In genomic region chr12:6963741-6964446, GRCh38 we compare ENCODE assay signal across 1 cellular context.
TF ChIP-seq lines count a peak whose summit lies in the region.

No MANE protein-coding gene starts in this region.

TF ChIP-seq in K562, 482 proteins besides CTCF, POLR2A, EP300 and RAD21 (continues in another document):
- no peak for TF ChIP-seq ZNF3 (CRISPR knock-in tag; IDR thresholded peaks at IDR 0.05)
- no peak for TF ChIP-seq FOXK1 (CRISPR knock-in tag; IDR thresholded peaks at IDR 0.05; ENCODE audit: borderline replicate concordance)
- no peak for TF ChIP-seq ZEB2 (IDR thresholded peaks at IDR 0.05)
- no peak for TF ChIP-seq CREB5 (CRISPR knock-in tag; IDR thresholded peaks at IDR 0.05)
- TF ChIP-seq, protein P1, sequence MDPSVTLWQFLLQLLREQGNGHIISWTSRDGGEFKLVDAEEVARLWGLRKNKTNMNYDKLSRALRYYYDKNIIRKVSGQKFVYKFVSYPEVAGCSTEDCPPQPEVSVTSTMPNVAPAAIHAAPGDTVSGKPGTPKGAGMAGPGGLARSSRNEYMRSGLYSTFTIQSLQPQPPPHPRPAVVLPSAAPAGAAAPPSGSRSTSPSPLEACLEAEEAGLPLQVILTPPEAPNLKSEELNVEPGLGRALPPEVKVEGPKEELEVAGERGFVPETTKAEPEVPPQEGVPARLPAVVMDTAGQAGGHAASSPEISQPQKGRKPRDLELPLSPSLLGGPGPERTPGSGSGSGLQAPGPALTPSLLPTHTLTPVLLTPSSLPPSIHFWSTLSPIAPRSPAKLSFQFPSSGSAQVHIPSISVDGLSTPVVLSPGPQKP (CRISPR knock-in tag; IDR thresholded peaks at IDR 0.05), result no peak
- TF ChIP-seq CEBPG (CRISPR knock-in tag; IDR thresholded peaks at IDR 0.05), result 0 out of 2 replicates have a peak, but pooled peaks have one; percentile 7
- TF ChIP-seq CEBPG (tag; conservative IDR thresholded peaks at IDR 0.05 in 1 of 2, IDR thresholded peaks at IDR 0.05 in 1 of 2), result no peak
- TF ChIP-seq ZZZ3 (IDR thresholded peaks at IDR 0.05), result no peak
- TF ChIP-seq ZNF583 (CRISPR knock-in tag; IDR thresholded peaks at IDR 0.05), result peak; percentile 79; the same call in 1 of the 2 replicates
- TF ChIP-seq, protein P2, sequence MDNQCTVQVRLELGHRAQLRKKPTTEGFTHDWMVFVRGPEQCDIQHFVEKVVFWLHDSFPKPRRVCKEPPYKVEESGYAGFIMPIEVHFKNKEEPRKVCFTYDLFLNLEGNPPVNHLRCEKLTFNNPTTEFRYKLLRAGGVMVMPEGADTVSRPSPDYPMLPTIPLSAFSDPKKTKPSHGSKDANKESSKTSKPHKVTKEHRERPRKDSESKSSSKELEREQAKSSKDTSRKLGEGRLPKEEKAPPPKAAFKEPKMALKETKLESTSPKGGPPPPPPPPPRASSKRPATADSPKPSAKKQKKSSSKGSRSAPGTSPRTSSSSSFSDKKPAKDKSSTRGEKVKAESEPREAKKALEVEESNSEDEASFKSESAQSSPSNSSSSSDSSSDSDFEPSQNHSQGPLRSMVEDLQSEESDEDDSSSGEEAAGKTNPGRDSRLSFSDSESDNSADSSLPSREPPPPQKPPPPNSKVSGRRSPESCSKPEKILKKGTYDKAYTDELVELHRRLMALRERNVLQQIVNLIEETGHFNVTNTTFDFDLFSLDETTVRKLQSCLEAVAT (IDR thresholded peaks at IDR 0.05), result no peak
- TF ChIP-seq PHB2 (IDR thresholded peaks at IDR 0.05; ENCODE audit: low read depth), result no peak
- no peak for TF ChIP-seq TOE1 (IDR thresholded peaks at IDR 0.05; ENCODE audit: borderline replicate concordance)
- no peak for TF ChIP-seq TOE1 (CRISPR knock-in tag; IDR thresholded peaks at IDR 0.05; ENCODE audit: borderline replicate concordance, low read depth)
- TF ChIP-seq ZNF274 (IDR thresholded peaks at IDR 0.05; ENCODE audit: borderline replicate concordance, low read depth, low read length), result no peak
- TF ChIP-seq, protein P3, sequence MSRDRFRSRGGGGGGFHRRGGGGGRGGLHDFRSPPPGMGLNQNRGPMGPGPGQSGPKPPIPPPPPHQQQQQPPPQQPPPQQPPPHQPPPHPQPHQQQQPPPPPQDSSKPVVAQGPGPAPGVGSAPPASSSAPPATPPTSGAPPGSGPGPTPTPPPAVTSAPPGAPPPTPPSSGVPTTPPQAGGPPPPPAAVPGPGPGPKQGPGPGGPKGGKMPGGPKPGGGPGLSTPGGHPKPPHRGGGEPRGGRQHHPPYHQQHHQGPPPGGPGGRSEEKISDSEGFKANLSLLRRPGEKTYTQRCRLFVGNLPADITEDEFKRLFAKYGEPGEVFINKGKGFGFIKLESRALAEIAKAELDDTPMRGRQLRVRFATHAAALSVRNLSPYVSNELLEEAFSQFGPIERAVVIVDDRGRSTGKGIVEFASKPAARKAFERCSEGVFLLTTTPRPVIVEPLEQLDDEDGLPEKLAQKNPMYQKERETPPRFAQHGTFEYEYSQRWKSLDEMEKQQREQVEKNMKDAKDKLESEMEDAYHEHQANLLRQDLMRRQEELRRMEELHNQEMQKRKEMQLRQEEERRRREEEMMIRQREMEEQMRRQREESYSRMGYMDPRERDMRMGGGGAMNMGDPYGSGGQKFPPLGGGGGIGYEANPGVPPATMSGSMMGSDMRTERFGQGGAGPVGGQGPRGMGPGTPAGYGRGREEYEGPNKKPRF (IDR thresholded peaks at IDR 0.05; ENCODE audit: low read depth, low read length), result no peak
- no peak for TF ChIP-seq ELF2 (CRISPR knock-in tag; IDR thresholded peaks at IDR 0.05)
- TF ChIP-seq, protein P4, sequence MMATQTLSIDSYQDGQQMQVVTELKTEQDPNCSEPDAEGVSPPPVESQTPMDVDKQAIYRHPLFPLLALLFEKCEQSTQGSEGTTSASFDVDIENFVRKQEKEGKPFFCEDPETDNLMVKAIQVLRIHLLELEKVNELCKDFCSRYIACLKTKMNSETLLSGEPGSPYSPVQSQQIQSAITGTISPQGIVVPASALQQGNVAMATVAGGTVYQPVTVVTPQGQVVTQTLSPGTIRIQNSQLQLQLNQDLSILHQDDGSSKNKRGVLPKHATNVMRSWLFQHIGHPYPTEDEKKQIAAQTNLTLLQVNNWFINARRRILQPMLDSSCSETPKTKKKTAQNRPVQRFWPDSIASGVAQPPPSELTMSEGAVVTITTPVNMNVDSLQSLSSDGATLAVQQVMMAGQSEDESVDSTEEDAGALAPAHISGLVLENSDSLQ (IDR thresholded peaks at IDR 0.05), result no peak
- no peak; the same call in 1 of the 2 replicates for TF ChIP-seq MEF2D (tag; conservative IDR thresholded peaks at IDR 0.05; ENCODE audit: low read depth)
- no peak for TF ChIP-seq TGIF2 (CRISPR knock-in tag; IDR thresholded peaks at IDR 0.05)
- TF ChIP-seq ZBTB7A (IDR thresholded peaks at IDR 0.05; ENCODE audit: borderline replicate concordance, control insufficient read depth, low read depth, low read length), result peak; percentile 35; the same call in 1 of the 2 replicates
- no peak for TF ChIP-seq POLR2AphosphoS2 (IDR thresholded peaks at IDR 0.05; ENCODE audit: low read length)
- TF ChIP-seq ZSCAN29 (IDR thresholded peaks at IDR 0.05), result no peak
- TF ChIP-seq WHSC1 (IDR thresholded peaks at IDR 0.05; ENCODE audit: low read length), result no peak
- TF ChIP-seq HIVEP1 (CRISPR knock-in tag; IDR thresholded peaks at IDR 0.05), result no peak
- TF ChIP-seq ZNF239 (CRISPR knock-in tag; IDR thresholded peaks at IDR 0.05), result no peak
- TF ChIP-seq, protein P5, sequence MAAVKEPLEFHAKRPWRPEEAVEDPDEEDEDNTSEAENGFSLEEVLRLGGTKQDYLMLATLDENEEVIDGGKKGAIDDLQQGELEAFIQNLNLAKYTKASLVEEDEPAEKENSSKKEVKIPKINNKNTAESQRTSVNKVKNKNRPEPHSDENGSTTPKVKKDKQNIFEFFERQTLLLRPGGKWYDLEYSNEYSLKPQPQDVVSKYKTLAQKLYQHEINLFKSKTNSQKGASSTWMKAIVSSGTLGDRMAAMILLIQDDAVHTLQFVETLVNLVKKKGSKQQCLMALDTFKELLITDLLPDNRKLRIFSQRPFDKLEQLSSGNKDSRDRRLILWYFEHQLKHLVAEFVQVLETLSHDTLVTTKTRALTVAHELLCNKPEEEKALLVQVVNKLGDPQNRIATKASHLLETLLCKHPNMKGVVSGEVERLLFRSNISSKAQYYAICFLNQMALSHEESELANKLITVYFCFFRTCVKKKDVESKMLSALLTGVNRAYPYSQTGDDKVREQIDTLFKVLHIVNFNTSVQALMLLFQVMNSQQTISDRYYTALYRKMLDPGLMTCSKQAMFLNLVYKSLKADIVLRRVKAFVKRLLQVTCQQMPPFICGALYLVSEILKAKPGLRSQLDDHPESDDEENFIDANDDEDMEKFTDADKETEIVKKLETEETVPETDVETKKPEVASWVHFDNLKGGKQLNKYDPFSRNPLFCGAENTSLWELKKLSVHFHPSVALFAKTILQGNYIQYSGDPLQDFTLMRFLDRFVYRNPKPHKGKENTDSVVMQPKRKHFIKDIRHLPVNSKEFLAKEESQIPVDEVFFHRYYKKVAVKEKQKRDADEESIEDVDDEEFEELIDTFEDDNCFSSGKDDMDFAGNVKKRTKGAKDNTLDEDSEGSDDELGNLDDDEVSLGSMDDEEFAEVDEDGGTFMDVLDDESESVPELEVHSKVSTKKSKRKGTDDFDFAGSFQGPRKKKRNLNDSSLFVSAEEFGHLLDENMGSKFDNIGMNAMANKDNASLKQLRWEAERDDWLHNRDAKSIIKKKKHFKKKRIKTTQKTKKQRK (IDR thresholded peaks at IDR 0.05; ENCODE audit: borderline replicate concordance, low read depth, low read length), result no peak
- no peak for TF ChIP-seq BMI1 (IDR thresholded peaks at IDR 0.05; ENCODE audit: low read length)
- TF ChIP-seq, protein P6, sequence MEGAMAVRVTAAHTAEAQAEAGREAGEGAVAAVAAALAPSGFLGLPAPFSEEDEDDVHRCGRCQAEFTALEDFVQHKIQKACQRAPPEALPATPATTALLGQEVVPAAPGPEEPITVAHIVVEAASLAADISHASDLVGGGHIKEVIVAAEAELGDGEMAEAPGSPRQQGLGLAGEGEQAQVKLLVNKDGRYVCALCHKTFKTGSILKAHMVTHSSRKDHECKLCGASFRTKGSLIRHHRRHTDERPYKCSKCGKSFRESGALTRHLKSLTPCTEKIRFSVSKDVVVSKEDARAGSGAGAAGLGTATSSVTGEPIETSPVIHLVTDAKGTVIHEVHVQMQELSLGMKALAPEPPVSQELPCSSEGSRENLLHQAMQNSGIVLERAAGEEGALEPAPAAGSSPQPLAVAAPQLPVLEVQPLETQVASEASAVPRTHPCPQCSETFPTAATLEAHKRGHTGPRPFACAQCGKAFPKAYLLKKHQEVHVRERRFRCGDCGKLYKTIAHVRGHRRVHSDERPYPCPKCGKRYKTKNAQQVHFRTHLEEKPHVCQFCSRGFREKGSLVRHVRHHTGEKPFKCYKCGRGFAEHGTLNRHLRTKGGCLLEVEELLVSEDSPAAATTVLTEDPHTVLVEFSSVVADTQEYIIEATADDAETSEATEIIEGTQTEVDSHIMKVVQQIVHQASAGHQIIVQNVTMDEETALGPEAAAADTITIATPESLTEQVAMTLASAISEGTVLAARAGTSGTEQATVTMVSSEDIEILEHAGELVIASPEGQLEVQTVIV (CRISPR knock-in tag; IDR thresholded peaks at IDR 0.05; ENCODE audit: borderline replicate concordance), result no peak
- TF ChIP-seq, protein P7, sequence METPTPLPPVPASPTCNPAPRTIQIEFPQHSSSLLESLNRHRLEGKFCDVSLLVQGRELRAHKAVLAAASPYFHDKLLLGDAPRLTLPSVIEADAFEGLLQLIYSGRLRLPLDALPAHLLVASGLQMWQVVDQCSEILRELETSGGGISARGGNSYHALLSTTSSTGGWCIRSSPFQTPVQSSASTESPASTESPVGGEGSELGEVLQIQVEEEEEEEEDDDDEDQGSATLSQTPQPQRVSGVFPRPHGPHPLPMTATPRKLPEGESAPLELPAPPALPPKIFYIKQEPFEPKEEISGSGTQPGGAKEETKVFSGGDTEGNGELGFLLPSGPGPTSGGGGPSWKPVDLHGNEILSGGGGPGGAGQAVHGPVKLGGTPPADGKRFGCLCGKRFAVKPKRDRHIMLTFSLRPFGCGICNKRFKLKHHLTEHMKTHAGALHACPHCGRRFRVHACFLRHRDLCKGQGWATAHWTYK (CRISPR knock-in tag; IDR thresholded peaks at IDR 0.05), result peak; percentile 56; the same call in 1 of the 2 replicates
- no peak for TF ChIP-seq MTA1 (IDR thresholded peaks at IDR 0.05; ENCODE audit: borderline replicate concordance)
- TF ChIP-seq NFXL1 (CRISPR knock-in tag; IDR thresholded peaks at IDR 0.05), result peak; percentile 59; the same call in 1 of the 2 replicates
- peak; percentile 69 for TF ChIP-seq ZNF311 (CRISPR knock-in tag; IDR thresholded peaks at IDR 0.05)
- no peak for TF ChIP-seq NEUROD1 (IDR thresholded peaks at IDR 0.05; ENCODE audit: borderline replicate concordance, low read depth, low read length, partially characterized antibody)
- TF ChIP-seq GTF2A2 (tag; IDR thresholded peaks at IDR 0.05), result no peak
- no peak for TF ChIP-seq NCOA6 (IDR thresholded peaks at IDR 0.05)
- no peak for TF ChIP-seq HMG20A (CRISPR knock-in tag; conservative IDR thresholded peaks at IDR 0.05)
- no peak for TF ChIP-seq NR2C2 (CRISPR knock-in tag; IDR thresholded peaks at IDR 0.05)
- 0 out of 2 replicates have a peak, but pooled peaks have one; percentile 34 for TF ChIP-seq NR2C2 (tag; IDR thresholded peaks at IDR 0.05)
- peak; percentile 18; the same call in 1 of the 2 replicates for TF ChIP-seq HDAC8 (tag; IDR thresholded peaks at IDR 0.05)
- no peak for TF ChIP-seq MAX (CRISPR knock-in tag; IDR thresholded peaks at IDR 0.05)
- TF ChIP-seq IRF2 (CRISPR knock-in tag; IDR thresholded peaks at IDR 0.05), result no peak
- no peak for TF ChIP-seq PPARD (CRISPR knock-in tag; IDR thresholded peaks at IDR 0.05)
- no peak for TF ChIP-seq NCOR1 (IDR thresholded peaks at IDR 0.05)
- no peak for TF ChIP-seq FOSL1 (tag; conservative IDR thresholded peaks at IDR 0.05)
- no peak for TF ChIP-seq FIP1L1 (IDR thresholded peaks at IDR 0.05; ENCODE audit: low read depth, low read length, poor library complexity, severe bottlenecking)
- no peak for TF ChIP-seq KAT7 (CRISPR knock-in tag; IDR thresholded peaks at IDR 0.05; ENCODE audit: borderline replicate concordance)
- TF ChIP-seq THRB (CRISPR knock-in tag; conservative IDR thresholded peaks at IDR 0.05), result no peak
- no peak for TF ChIP-seq ZNF280B (CRISPR knock-in tag; IDR thresholded peaks at IDR 0.05)
- TF ChIP-seq POLR2G (IDR thresholded peaks at IDR 0.05; ENCODE audit: low read depth, low read length), result peak; percentile 63; the same call in 1 of the 2 replicates
